In genomic region chr12:120625557-120626419, GRCh38 we compare ENCODE assay signal across 12 cellular contexts. TPM values are rescaled to one million over a fixed set of nuclear protein-coding genes. Genes with fewer than 3 reads are reported as not detected.
DNase-seq lines count a peak whose midpoint lies in the region; ATAC-seq and TF ChIP-seq lines count a peak whose summit lies in the region.
"Had no signal": no experiment of that assay in that cellular context is flagged by ENCODE, and none has a peak within 500 bp of the region (broad histone marks: within the 10 kb centered on the region; RNA-seq: fewer than 3 reads in every experiment).

No MANE protein-coding gene starts in this region.

- H3K36me3 ChIP-seq in esophagus squamous epithelium = no peaks in the 10 kb centered on the region

- H3K27ac Mint-ChIP-seq in type B pancreatic cell = no peak overlapping the region
- H3K27ac Mint-ChIP-seq: CD8-positive, alpha-beta memory T cell had no signal

- H3K4me1 Mint-ChIP-seq in type B pancreatic cell (ENCODE audit: unreplicated experiment) = no peaks in the 10 kb centered on the region
- H3K4me1 Mint-ChIP-seq: CD8-positive, alpha-beta memory T cell had no signal

- H3K4me3 Mint-ChIP-seq in type B pancreatic cell = no peak overlapping the region
- H3K4me3 Mint-ChIP-seq: CD8-positive, alpha-beta memory T cell had no signal

- WGBS in esophagus squamous epithelium, 2 donors = 75 to 86% methylated on average over 14 to 17 of the region's 26 CpGs

- no peaks in the 10 kb centered on the region for H3K4me1 ChIP-seq in esophagus squamous epithelium

- ATAC-seq in sciatic nerve = no peak

- no peak overlapping the region for H3K4me3 ChIP-seq in choroid plexus epithelial cell (ENCODE audit: low read depth, low read length)
- no peak overlapping the region for H3K4me3 ChIP-seq in esophagus squamous epithelium

- no peaks in the 10 kb centered on the region for H3K9me3 ChIP-seq in esophagus squamous epithelium

- peaks cover 0 to 11% (median 0%) of the 10 kb centered on the region in 4 donors for H3K27me3 ChIP-seq in esophagus squamous epithelium

- H3K27ac ChIP-seq in esophagus squamous epithelium = no peak overlapping the region

- H3K36me3 Mint-ChIP-seq in type B pancreatic cell = no peaks in the 10 kb centered on the region
- H3K36me3 Mint-ChIP-seq: CD8-positive, alpha-beta memory T cell had no signal

- peaks cover 20% of the 10 kb centered on the region for H3K27me3 Mint-ChIP-seq in type B pancreatic cell

- TF ChIP-seq POLR2A in esophagus squamous epithelium (IDR thresholded peaks at IDR 0.05) = no peak

- intact Hi-C loops in esophagus squamous epithelium (cut with DNase I) = no loop called here
- intact Hi-C loops in sciatic nerve (cut with DNase I) = no loop called here

- TF ChIP-seq CTCF in choroid plexus epithelial cell (conservative IDR thresholded peaks at IDR 0.05; ENCODE audit: low read depth, low read length) (peak; percentile 31), type B pancreatic cell (conservative IDR thresholded peaks at IDR 0.05) (peak; percentile 35), esophagus squamous epithelium (IDR thresholded peaks at IDR 0.05) (peak in 1 of 6 experiments; percentile 31)

- DNase-seq in stimulated activated CD4-positive, alpha-beta T cell treated with anti-CD3 and anti-CD28 coated beads, Interleukin-1b, Interleukin-23, amount 100 ng/mL, for 48 hours = peak; percentile 23
- DNase-seq in stimulated activated CD4-positive, alpha-beta T cell treated with anti-CD3 and anti-CD28 coated beads, Interleukin-2, amount 100 ng/mL, for 48 hours = no peak
- DNase-seq in RKO (ENCODE audit: low spot score) = peak; percentile 28
- DNase-seq in choroid plexus epithelial cell (ENCODE audit: low read depth) = no peak
- DNase-seq in type B pancreatic cell (ENCODE audit: extremely low spot score, unreplicated experiment) = no peak
- DNase-seq in esophagus squamous epithelium (lab: John Stamatoyannopoulos, UW) = no peak
- DNase-seq in sciatic nerve (ENCODE audit: low spot score) = no peak
- no peak for DNase-seq in cerebellar nuclear complex (lab: John Stamatoyannopoulos, UW)
- DNase-seq: mesenchymal stem cell, NCI-H345, retina had no signal

- H3K9me3 Mint-ChIP-seq in type B pancreatic cell = no peaks in the 10 kb centered on the region

RNA-seq across cellular contexts. Expression of gene CABP1, which starts 14.6 kb away (rescaled TPM):
- total RNA-seq in type B pancreatic cell (ENCODE audit: low replicate concordance) (0.26 and 0.56 TPM in 2 replicates), esophagus squamous epithelium (1 to 10 TPM in 2 of 4 donors, under 1 TPM in 2; 0.19 to 2.4 (median 1.3) TPM), sciatic nerve (2.3 TPM)

RNA-seq across cellular contexts. Expression of gene POP5, which starts 44.6 kb away (rescaled TPM):
- total RNA-seq in type B pancreatic cell (ENCODE audit: low replicate concordance) (45.6 and 55.2 TPM in 2 replicates), esophagus squamous epithelium (10 to 100 TPM; 15.6 to 28.1 (median 22.6) TPM), sciatic nerve (19.9 TPM)

Comparison
In these comparisons a context has a peak if more than half of its experiments do, and no peak if none do; other contexts are left out.
1. DNase-seq: peak in stimulated activated CD4-positive, alpha-beta T cell treated with anti-CD3 and anti-CD28 coated beads, Interleukin-1b, Interleukin-23, amount 100 ng/mL, for 48 hours (single experiment) and RKO (single experiment); none in stimulated activated CD4-positive, alpha-beta T cell treated with anti-CD3 and anti-CD28 coated beads, Interleukin-2, amount 100 ng/mL, for 48 hours (0 of 2), choroid plexus epithelial cell (single experiment), type B pancreatic cell (single experiment), esophagus squamous epithelium (single experiment), sciatic nerve (single experiment) and cerebellar nuclear complex (0 of 2).